In genomic region chr7:17027143-17027802, GRCh38 we compare ENCODE assay signal across 25 cellular contexts.
DNase-seq lines count a peak whose midpoint lies in the region; ATAC-seq and TF ChIP-seq lines count a peak whose summit lies in the region.
"Had no signal": no experiment of that assay in that cellular context is flagged by ENCODE, and none has a peak within 500 bp of the region (broad histone marks: within the 10 kb centered on the region; RNA-seq: fewer than 3 reads in every experiment).

No MANE protein-coding gene starts in this region.

- ATAC-seq in left cardiac atrium (peak; percentile 32 to 47), left lung (peak; percentile 42), GM21723 (IDR thresholded peaks at IDR 0.05; ENCODE audit: unreplicated experiment) (no peak)
- ATAC-seq: A549; body of pancreas; stimulated activated naive B cell treated with anti-CD40 and anti-IgM and Interleukin-4, amounts not matched to agents 10 μg/mL and 1 μg/mL and 100 μg/mL, for 72 hours had no signal

- no peaks in the 10 kb centered on the region for H3K36me3 Mint-ChIP-seq in endothelial cell (ENCODE audit: low read depth, unreplicated experiment)
- H3K36me3 Mint-ChIP-seq: stimulated activated naive B cell treated with anti-CD40 and anti-IgM and Interleukin-4, amounts not matched to agents 10 μg/mL and 1 μg/mL and 100 μg/mL, for 72 hours had no signal

- H3K4me3 ChIP-seq in left ventricle myocardium inferior (no peak overlapping the region), cardiac fibroblast (replicated peaks in 1 of 2; ENCODE audit: low read depth in 2 of 2, low read length in 2 of 2) (no peak overlapping the region), left lung (no peak overlapping the region)
- H3K4me3 ChIP-seq: A549, body of pancreas, heart right ventricle, MG63, tibial artery had no signal

- intact Hi-C loops in left cardiac atrium (cut with DNase I), result no loop called here
- intact Hi-C loops in left ventricle myocardium inferior (cut with micrococcal nuclease), result no loop called here
- intact Hi-C loops in left lung (cut with DNase I), result no loop called here

- H3K27me3 Mint-ChIP-seq in endothelial cell (ENCODE audit: unreplicated experiment), result no peaks in the 10 kb centered on the region
- H3K27me3 Mint-ChIP-seq: stimulated activated naive B cell treated with anti-CD40 and anti-IgM and Interleukin-4, amounts not matched to agents 10 μg/mL and 1 μg/mL and 100 μg/mL, for 72 hours had no signal

- peaks cover 20% of the 10 kb centered on the region for H3K4me1 Mint-ChIP-seq in endothelial cell (ENCODE audit: unreplicated experiment)
- H3K4me1 Mint-ChIP-seq: neural crest cell had no signal

- H3K27ac ChIP-seq in left ventricle myocardium inferior (replicated peaks) (no peak overlapping the region), left lung (peak overlapping the region; percentile 22 to 57)
- H3K27ac ChIP-seq: A549, body of pancreas, epithelial cell of prostate, tibial artery, WERI-Rb-1 had no signal

- DNase-seq in left cardiac atrium, result no peak
- DNase-seq in left ventricle myocardium inferior, result no peak
- peak; percentile 31 to 80 for DNase-seq in cardiac fibroblast (ENCODE audit: low read depth in 2 of 2)
- no peak for DNase-seq in left lung
- DNase-seq in NCI-H1048 (lab: John Stamatoyannopoulos, UW), result no peak
- no peak for DNase-seq in endothelial cell (ENCODE audit: low spot score)
- no peak for DNase-seq in pons (ENCODE audit: low spot score)
- DNase-seq: activated CD4-positive, alpha-beta T cell treated with anti-CD3 and anti-CD28 coated beads, Interleukin-2, amount 50 U/mL, for 4 hours; activated naive CD4-positive, alpha-beta T cell treated with anti-CD3 and anti-CD28 coated beads, Interleukin-2, amount 50 U/mL, for 16 hours; body of pancreas; dermis blood vessel endothelial cell; heart right ventricle; islet precursor cell; MG63; NCI-H2081 treated with DMSO at 0.1 percent for 48 hours; NCI-H510A treated with DMSO at 0.1 percent for 48 hours; SHP77; stimulated activated naive B cell treated with anti-CD40 and anti-IgM and Interleukin-4, amounts not matched to agents 10 μg/mL and 1 μg/mL and 100 μg/mL, for 72 hours; tibial artery; WERI-Rb-1 had no signal

- H3K27ac Mint-ChIP-seq in endothelial cell (ENCODE audit: unreplicated experiment), result no peak overlapping the region
- H3K27ac Mint-ChIP-seq: stimulated activated naive B cell treated with anti-CD40 and anti-IgM and Interleukin-4, amounts not matched to agents 10 μg/mL and 1 μg/mL and 100 μg/mL, for 72 hours; T-helper 1 cell treated with Interleukin-12 subunit alpha and Interleukin-12 subunit beta and Interleukin-4 antibody, amounts not matched to agents 30 μg/mL and 1 μg/mL, for 36 hours had no signal

- no peaks in the 10 kb centered on the region for H3K36me3 ChIP-seq in left ventricle myocardium inferior
- no peaks in the 10 kb centered on the region for H3K36me3 ChIP-seq in left lung
- H3K36me3 ChIP-seq: heart right ventricle, MG63, tibial artery, WERI-Rb-1 had no signal

- H3K9me3 ChIP-seq in left ventricle myocardium inferior (replicated peaks) (peaks cover 11% of the 10 kb centered on the region), left lung (peaks cover 0 to 4% of the 10 kb centered on the region in 2 donors)
- H3K9me3 ChIP-seq: A549, body of pancreas, MG63 had no signal

- H3K27me3 ChIP-seq in left ventricle myocardium inferior (ENCODE audit: low read depth) (no peaks in the 10 kb centered on the region), left lung (no peaks in the 10 kb centered on the region)
- H3K27me3 ChIP-seq: body of pancreas, heart right ventricle, MG63, tibial artery had no signal

- no peak overlapping the region for H3K4me3 Mint-ChIP-seq in endothelial cell (ENCODE audit: unreplicated experiment)
- H3K4me3 Mint-ChIP-seq: neural crest cell; stimulated activated naive B cell treated with anti-CD40 and anti-IgM and Interleukin-4, amounts not matched to agents 10 μg/mL and 1 μg/mL and 100 μg/mL, for 72 hours; T-helper 1 cell treated with Interleukin-12 subunit alpha and Interleukin-12 subunit beta and Interleukin-4 antibody, amounts not matched to agents 30 μg/mL and 1 μg/mL, for 36 hours had no signal

- H3K9me3 Mint-ChIP-seq in endothelial cell (ENCODE audit: unreplicated experiment), result no peaks in the 10 kb centered on the region
- H3K9me3 Mint-ChIP-seq: neural crest cell; stimulated activated naive B cell treated with anti-CD40 and anti-IgM and Interleukin-4, amounts not matched to agents 10 μg/mL and 1 μg/mL and 100 μg/mL, for 72 hours had no signal

- H3K4me1 ChIP-seq in left ventricle myocardium inferior (no peaks in the 10 kb centered on the region), left lung (peaks cover 0 to 39% of the 10 kb centered on the region in 2 donors)
- H3K4me1 ChIP-seq: A549, body of pancreas, tibial artery had no signal

- TF ChIP-seq CTCF in left ventricle myocardium inferior (IDR thresholded peaks at IDR 0.05; ENCODE audit: borderline replicate concordance), result no peak
- TF ChIP-seq CTCF in cardiac fibroblast (IDR thresholded peaks at IDR 0.05; ENCODE audit: low read depth, low read length), result no peak
- TF ChIP-seq CTCF in left lung (IDR thresholded peaks at IDR 0.05), result no peak
- TF ChIP-seq CTCF in endothelial cell (IDR thresholded peaks at IDR 0.05; ENCODE audit: unreplicated experiment), result no peak

Comparison
In these comparisons a context has a peak if more than half of its experiments do, and no peak if none do; other contexts are left out.
1. DNase-seq: peak in cardiac fibroblast (2 of 2); none in left cardiac atrium (single experiment), left ventricle myocardium inferior (single experiment), left lung (0 of 2), NCI-H1048 (single experiment), endothelial cell (single experiment) and pons (single experiment).